In the genomic region with DNA sequence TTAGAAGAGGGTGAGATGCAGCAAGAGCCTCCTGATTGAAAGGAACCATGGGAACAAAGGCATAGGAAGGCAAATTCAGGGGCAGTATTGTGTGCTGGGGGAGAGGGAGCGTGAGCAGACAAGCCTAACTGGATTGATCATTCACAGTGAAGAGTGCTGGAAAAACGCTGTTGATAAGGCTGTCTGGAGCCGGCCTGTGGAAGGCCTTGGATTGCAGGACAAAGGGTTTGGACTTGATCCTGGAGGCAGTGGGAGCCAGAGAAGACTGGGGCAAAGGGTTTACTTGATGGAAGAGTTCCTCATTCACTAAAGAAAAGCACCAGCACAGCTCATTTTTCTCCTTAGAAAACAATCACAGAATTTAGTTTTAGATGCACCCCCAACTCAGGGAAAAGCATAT, we compare ENCODE assay signal across 1 cellular context.
TF ChIP-seq lines count a peak whose summit lies in the region.

No MANE protein-coding gene starts in this region.

TF ChIP-seq in HepG2, 621 proteins besides CTCF, POLR2A, EP300 and RAD21:
- TF ChIP-seq, protein P1, sequence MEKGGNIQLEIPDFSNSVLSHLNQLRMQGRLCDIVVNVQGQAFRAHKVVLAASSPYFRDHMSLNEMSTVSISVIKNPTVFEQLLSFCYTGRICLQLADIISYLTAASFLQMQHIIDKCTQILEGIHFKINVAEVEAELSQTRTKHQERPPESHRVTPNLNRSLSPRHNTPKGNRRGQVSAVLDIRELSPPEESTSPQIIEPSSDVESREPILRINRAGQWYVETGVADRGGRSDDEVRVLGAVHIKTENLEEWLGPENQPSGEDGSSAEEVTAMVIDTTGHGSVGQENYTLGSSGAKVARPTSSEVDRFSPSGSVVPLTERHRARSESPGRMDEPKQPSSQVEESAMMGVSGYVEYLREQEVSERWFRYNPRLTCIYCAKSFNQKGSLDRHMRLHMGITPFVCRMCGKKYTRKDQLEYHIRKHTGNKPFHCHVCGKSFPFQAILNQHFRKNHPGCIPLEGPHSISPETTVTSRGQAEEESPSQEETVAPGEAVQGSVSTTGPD (CRISPR knock-in tag; IDR thresholded peaks at IDR 0.05): no peak
- TF ChIP-seq ZNF616 (CRISPR knock-in tag; IDR thresholded peaks at IDR 0.05; ENCODE audit: low read depth) (no peak), DZIP1 (CRISPR knock-in tag; IDR thresholded peaks at IDR 0.05) (no peak), ZNF331 (CRISPR knock-in tag; IDR thresholded peaks at IDR 0.05) (no peak), CCDC6 (CRISPR knock-in tag; IDR thresholded peaks at IDR 0.05) (no peak), ZNF207 (IDR thresholded peaks at IDR 0.05; ENCODE audit: borderline replicate concordance) (no peak), CERS6 (CRISPR knock-in tag; IDR thresholded peaks at IDR 0.05) (no peak), NCOA2 (CRISPR knock-in tag; IDR thresholded peaks at IDR 0.05) (no peak), ZNF547 (CRISPR knock-in tag; IDR thresholded peaks at IDR 0.05) (no peak), ZNF781 (CRISPR knock-in tag; IDR thresholded peaks at IDR 0.05; ENCODE audit: borderline replicate concordance, not compliant biosample characterization) (no peak)
- TF ChIP-seq, protein P2, sequence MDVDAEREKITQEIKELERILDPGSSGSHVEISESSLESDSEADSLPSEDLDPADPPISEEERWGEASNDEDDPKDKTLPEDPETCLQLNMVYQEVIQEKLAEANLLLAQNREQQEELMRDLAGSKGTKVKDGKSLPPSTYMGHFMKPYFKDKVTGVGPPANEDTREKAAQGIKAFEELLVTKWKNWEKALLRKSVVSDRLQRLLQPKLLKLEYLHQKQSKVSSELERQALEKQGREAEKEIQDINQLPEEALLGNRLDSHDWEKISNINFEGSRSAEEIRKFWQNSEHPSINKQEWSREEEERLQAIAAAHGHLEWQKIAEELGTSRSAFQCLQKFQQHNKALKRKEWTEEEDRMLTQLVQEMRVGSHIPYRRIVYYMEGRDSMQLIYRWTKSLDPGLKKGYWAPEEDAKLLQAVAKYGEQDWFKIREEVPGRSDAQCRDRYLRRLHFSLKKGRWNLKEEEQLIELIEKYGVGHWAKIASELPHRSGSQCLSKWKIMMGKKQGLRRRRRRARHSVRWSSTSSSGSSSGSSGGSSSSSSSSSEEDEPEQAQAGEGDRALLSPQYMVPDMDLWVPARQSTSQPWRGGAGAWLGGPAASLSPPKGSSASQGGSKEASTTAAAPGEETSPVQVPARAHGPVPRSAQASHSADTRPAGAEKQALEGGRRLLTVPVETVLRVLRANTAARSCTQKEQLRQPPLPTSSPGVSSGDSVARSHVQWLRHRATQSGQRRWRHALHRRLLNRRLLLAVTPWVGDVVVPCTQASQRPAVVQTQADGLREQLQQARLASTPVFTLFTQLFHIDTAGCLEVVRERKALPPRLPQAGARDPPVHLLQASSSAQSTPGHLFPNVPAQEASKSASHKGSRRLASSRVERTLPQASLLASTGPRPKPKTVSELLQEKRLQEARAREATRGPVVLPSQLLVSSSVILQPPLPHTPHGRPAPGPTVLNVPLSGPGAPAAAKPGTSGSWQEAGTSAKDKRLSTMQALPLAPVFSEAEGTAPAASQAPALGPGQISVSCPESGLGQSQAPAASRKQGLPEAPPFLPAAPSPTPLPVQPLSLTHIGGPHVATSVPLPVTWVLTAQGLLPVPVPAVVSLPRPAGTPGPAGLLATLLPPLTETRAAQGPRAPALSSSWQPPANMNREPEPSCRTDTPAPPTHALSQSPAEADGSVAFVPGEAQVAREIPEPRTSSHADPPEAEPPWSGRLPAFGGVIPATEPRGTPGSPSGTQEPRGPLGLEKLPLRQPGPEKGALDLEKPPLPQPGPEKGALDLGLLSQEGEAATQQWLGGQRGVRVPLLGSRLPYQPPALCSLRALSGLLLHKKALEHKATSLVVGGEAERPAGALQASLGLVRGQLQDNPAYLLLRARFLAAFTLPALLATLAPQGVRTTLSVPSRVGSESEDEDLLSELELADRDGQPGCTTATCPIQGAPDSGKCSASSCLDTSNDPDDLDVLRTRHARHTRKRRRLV (CRISPR knock-in tag; IDR thresholded peaks at IDR 0.05): no peak
- TF ChIP-seq, protein P3, sequence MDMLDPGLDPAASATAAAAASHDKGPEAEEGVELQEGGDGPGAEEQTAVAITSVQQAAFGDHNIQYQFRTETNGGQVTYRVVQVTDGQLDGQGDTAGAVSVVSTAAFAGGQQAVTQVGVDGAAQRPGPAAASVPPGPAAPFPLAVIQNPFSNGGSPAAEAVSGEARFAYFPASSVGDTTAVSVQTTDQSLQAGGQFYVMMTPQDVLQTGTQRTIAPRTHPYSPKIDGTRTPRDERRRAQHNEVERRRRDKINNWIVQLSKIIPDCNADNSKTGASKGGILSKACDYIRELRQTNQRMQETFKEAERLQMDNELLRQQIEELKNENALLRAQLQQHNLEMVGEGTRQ (IDR thresholded peaks at IDR 0.05; ENCODE audit: low read depth, low read length): no peak
- TF ChIP-seq, protein P3 (CRISPR knock-in tag; IDR thresholded peaks at IDR 0.05; ENCODE audit: borderline replicate concordance): no peak
- TF ChIP-seq, protein P4, sequence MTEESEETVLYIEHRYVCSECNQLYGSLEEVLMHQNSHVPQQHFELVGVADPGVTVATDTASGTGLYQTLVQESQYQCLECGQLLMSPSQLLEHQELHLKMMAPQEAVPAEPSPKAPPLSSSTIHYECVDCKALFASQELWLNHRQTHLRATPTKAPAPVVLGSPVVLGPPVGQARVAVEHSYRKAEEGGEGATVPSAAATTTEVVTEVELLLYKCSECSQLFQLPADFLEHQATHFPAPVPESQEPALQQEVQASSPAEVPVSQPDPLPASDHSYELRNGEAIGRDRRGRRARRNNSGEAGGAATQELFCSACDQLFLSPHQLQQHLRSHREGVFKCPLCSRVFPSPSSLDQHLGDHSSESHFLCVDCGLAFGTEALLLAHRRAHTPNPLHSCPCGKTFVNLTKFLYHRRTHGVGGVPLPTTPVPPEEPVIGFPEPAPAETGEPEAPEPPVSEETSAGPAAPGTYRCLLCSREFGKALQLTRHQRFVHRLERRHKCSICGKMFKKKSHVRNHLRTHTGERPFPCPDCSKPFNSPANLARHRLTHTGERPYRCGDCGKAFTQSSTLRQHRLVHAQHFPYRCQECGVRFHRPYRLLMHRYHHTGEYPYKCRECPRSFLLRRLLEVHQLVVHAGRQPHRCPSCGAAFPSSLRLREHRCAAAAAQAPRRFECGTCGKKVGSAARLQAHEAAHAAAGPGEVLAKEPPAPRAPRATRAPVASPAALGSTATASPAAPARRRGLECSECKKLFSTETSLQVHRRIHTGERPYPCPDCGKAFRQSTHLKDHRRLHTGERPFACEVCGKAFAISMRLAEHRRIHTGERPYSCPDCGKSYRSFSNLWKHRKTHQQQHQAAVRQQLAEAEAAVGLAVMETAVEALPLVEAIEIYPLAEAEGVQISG (CRISPR knock-in tag; IDR thresholded peaks at IDR 0.05): no peak
- TF ChIP-seq, protein P5, sequence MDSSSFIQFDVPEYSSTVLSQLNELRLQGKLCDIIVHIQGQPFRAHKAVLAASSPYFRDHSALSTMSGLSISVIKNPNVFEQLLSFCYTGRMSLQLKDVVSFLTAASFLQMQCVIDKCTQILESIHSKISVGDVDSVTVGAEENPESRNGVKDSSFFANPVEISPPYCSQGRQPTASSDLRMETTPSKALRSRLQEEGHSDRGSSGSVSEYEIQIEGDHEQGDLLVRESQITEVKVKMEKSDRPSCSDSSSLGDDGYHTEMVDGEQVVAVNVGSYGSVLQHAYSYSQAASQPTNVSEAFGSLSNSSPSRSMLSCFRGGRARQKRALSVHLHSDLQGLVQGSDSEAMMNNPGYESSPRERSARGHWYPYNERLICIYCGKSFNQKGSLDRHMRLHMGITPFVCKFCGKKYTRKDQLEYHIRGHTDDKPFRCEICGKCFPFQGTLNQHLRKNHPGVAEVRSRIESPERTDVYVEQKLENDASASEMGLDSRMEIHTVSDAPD (CRISPR knock-in tag; IDR thresholded peaks at IDR 0.05): no peak
